ENCODE assay signal across 15 cellular contexts in the genomic region with DNA sequence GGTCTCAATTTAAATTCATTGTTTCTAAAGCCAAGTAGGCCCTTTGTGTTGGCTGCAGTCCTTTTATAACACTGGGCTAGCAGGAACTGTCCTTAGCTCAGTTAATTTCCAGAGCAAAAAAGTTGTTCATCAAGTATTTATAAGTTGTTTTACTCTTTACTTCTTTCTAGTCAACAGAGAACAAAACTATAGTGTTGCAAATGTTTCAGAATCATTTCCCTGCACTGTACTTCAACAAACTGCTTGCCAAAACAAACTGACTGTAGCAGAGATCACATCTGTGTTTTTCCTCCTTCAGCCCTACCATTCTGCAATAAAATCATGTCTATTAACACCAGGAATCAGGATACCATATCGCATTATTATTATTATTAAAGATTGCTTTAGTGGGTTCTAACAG.
DNase-seq lines count a peak whose midpoint lies in the region; ATAC-seq, FAIRE-seq and TF ChIP-seq lines count a peak whose summit lies in the region.
"Had no signal": no experiment of that assay in that cellular context is flagged by ENCODE, and none has a peak within 500 bp of the region (broad histone marks: within the 10 kb centered on the region; RNA-seq: fewer than 3 reads in every experiment).

No MANE protein-coding gene starts in this region.

- H3K79me2 ChIP-seq in OCI-LY3 (ENCODE audit: low read length) (no peaks in the 10 kb centered on the region), keratinocyte (ENCODE audit: control insufficient read depth, insufficient read depth, low read length) (no peaks in the 10 kb centered on the region)

- H3K4me3 ChIP-seq in OCI-LY3 (ENCODE audit: low read length) (no peak overlapping the region), keratinocyte (ENCODE audit: control insufficient read depth in 2 of 3, extremely low read depth in 1 of 3, insufficient read depth in 2 of 3, low read depth in 1 of 3, low read length in 3 of 3) (no peak overlapping the region), coronary artery (no peak overlapping the region)
- H3K4me3 ChIP-seq: body of pancreas, thoracic aorta had no signal

- peak; percentile 67 to 87 for DNase-seq in dermis microvascular lymphatic vessel endothelial cell (ENCODE audit: low read depth in 2 of 2)
- DNase-seq in keratinocyte (ENCODE audit: low read depth, low spot score), result no peak
- peak; percentile 41 for DNase-seq in smooth muscle cell of the brain vasculature (ENCODE audit: low read depth, low spot score)
- DNase-seq in kidney glomerular epithelial cell (lab: John Stamatoyannopoulos, UW), result no peak
- DNase-seq in coronary artery (ENCODE audit: low spot score), result no peak
- DNase-seq: activated CD4-positive, alpha-beta T cell treated with anti-CD3 and anti-CD28 coated beads for 1 hour; body of pancreas; naive B cell; NCI-H1092; NCI-H345; SW 1271 had no signal

- H3K4me2 ChIP-seq in OCI-LY3 (ENCODE audit: low read length) (peak overlapping the region; percentile 94), keratinocyte (ENCODE audit: control insufficient read depth, extremely low read depth, insufficient read depth, low read depth, low read length) (no peak overlapping the region)

- peak overlapping the region; percentile 95 for H3K9ac ChIP-seq in OCI-LY3 (ENCODE audit: low read length)
- H3K9ac ChIP-seq in keratinocyte (ENCODE audit: control insufficient read depth, extremely low read depth, insufficient read depth, low read length), result no peak overlapping the region

- H4K20me1 ChIP-seq in OCI-LY3 (ENCODE audit: insufficient read depth, low read length), result no peaks in the 10 kb centered on the region
- no peaks in the 10 kb centered on the region for H4K20me1 ChIP-seq in keratinocyte (ENCODE audit: control insufficient read depth, extremely low read depth, insufficient read depth, low read length)

- peak; percentile 20 for FAIRE-seq in keratinocyte (lab: Jason Lieb, UNC)

- H3K9me1 ChIP-seq in keratinocyte (ENCODE audit: control insufficient read depth, extremely low read depth, insufficient read depth, low read length), result no peaks in the 10 kb centered on the region

- H3K27me3 ChIP-seq in OCI-LY3 (ENCODE audit: low read depth, low read length) (no peaks in the 10 kb centered on the region), keratinocyte (ENCODE audit: control insufficient read depth, extremely low read depth, insufficient read depth, low read length) (no peaks in the 10 kb centered on the region)
- H3K27me3 ChIP-seq: body of pancreas had no signal

- TF ChIP-seq CTCF in OCI-LY3 (IDR thresholded peaks at IDR 0.05; ENCODE audit: low read depth, low read length) (no peak), keratinocyte (optimal IDR thresholded peaks at IDR 0.05 in 1 of 3, IDR thresholded peaks at IDR 0.05 in 1 of 3, conservative IDR thresholded peaks at IDR 0.05 in 1 of 3; ENCODE audit: extremely low read depth in 1 of 3, insufficient read depth in 2 of 3, low read length in 3 of 3) (no peak), coronary artery (IDR thresholded peaks at IDR 0.05) (no peak)

- H2AFZ ChIP-seq in OCI-LY3 (ENCODE audit: low read depth, low read length) (peak overlapping the region; percentile 58; the same call in 1 of the 2 replicates), keratinocyte (ENCODE audit: control insufficient read depth, low read length) (no peak overlapping the region)

- H3K36me3 ChIP-seq in OCI-LY3 (replicated peaks; ENCODE audit: low read depth, low read length), result peaks cover 13% of the 10 kb centered on the region
- no peaks in the 10 kb centered on the region for H3K36me3 ChIP-seq in keratinocyte (ENCODE audit: control insufficient read depth in 2 of 2, extremely low read depth in 1 of 2, insufficient read depth in 2 of 2, low read length in 2 of 2)
- H3K36me3 ChIP-seq: thoracic aorta had no signal

- dilution Hi-C loops in keratinocyte (cut with MboI; ENCODE audit: extremely low pct_ligation_motif_present, low sequenced_read_pairs), result no loop called here

- peaks cover 55% of the 10 kb centered on the region for H3K4me1 ChIP-seq in OCI-LY3 (ENCODE audit: low read length)
- H3K4me1 ChIP-seq in keratinocyte (ENCODE audit: control insufficient read depth, extremely low read depth, insufficient read depth, low read length), result no peaks in the 10 kb centered on the region

- peaks cover 9% of the 10 kb centered on the region for H3K9me3 ChIP-seq in OCI-LY3 (ENCODE audit: insufficient read depth, low read length)
- no peaks in the 10 kb centered on the region for H3K9me3 ChIP-seq in keratinocyte (ENCODE audit: control insufficient read depth, low read depth, low read length)

- H3K27ac ChIP-seq in OCI-LY3 (ENCODE audit: low read length) (peak overlapping the region; percentile 98), keratinocyte (ENCODE audit: control insufficient read depth, insufficient read depth, low read length) (no peak overlapping the region), coronary artery (no peak overlapping the region)
- H3K27ac ChIP-seq: epithelial cell of prostate had no signal

- ATAC-seq in HG02623 (IDR thresholded peaks at IDR 0.05; ENCODE audit: unreplicated experiment), result no peak
- ATAC-seq: body of pancreas had no signal

Comparison
In these comparisons a context has a peak if more than half of its experiments do, and no peak if none do; other contexts are left out.
1. DNase-seq: peak in dermis microvascular lymphatic vessel endothelial cell (2 of 2) and smooth muscle cell of the brain vasculature (single experiment); none in keratinocyte (single experiment), kidney glomerular epithelial cell (single experiment) and coronary artery (single experiment).